ENCODE assay signal across 13 cellular contexts in the genomic region with DNA sequence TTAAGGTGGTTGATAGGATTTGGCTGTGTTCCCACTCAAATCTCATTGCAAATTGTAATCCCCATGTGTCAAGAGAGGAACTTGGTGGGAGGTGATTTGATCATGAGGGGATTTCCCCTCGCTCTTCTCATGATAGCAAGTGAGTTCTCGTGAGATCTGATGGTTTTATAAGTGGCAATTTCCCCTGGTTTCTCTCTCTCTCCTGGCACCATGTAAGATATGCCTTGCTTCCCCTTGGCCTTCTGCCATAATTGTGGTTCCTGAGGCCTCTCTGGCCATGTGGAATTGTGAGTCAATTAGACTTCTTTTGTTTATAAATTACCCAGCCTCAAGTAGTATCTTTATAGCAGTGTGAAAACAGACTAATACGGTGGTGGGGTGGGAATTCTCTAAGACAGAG.
A peak's percentile ranks its signal among the peaks of the same experiment; 100 is the strongest.
DNase-seq lines count a peak whose midpoint lies in the region; ATAC-seq, FAIRE-seq and TF ChIP-seq lines count a peak whose summit lies in the region.
"Had no signal": no experiment of that assay in that cellular context is flagged by ENCODE, and none has a peak within 500 bp of the region (broad histone marks: within the 10 kb centered on the region; RNA-seq: fewer than 3 reads in every experiment).

No MANE protein-coding gene starts in this region.

- 30% methylated on average over 3 of the region's 3 CpGs for WGBS in thyroid gland, 2 donors

- H3K36me3 ChIP-seq in thyroid gland (no peaks in the 10 kb centered on the region), left lung (no peaks in the 10 kb centered on the region)

- H3K27ac ChIP-seq in thyroid gland (no peak overlapping the region), left lung (no peak overlapping the region)

- TF ChIP-seq POLR2A in H54 (IDR thresholded peaks at IDR 0.05; ENCODE audit: low read depth, low read length) (no peak), thyroid gland (IDR thresholded peaks at IDR 0.05) (no peak)

- DNase-seq in DMS79 (lab: John Stamatoyannopoulos, UW) (peak; percentile 62), H54 (ENCODE audit: insufficient read length, low spot score) (no peak), NCI-H69 (lab: John Stamatoyannopoulos, UW) (peak; percentile 75), epithelial cell of proximal tubule (ENCODE audit: low read depth) (peak; percentile 46), thyroid gland (no peak), KG1 (lab: John Stamatoyannopoulos, UW) (no peak), left lung (no peak)
- DNase-seq: activated naive CD4-positive, alpha-beta T cell treated with anti-CD3 and anti-CD28 coated beads, Interleukin-2, amount 10 ng/mL, durations not matched to agents 7 days and 5 days; central memory CD4-positive, alpha-beta T cell; NCI-H187; RPMI8226 had no signal

- H3K9me3 ChIP-seq in thyroid gland (no peaks in the 10 kb centered on the region), left lung (no peaks in the 10 kb centered on the region)

- ATAC-seq in left lung: no peak
- ATAC-seq in HG03442 (IDR thresholded peaks at IDR 0.05; ENCODE audit: unreplicated experiment): no peak

- H3K27me3 ChIP-seq in thyroid gland (no peaks in the 10 kb centered on the region), left lung (no peaks in the 10 kb centered on the region)

- intact Hi-C loops in thyroid gland (cut with DNase I) (no loop called here), left lung (cut with DNase I) (no loop called here)

- H3K4me3 ChIP-seq in epithelial cell of proximal tubule (ENCODE audit: low read depth, low read length) (no peak overlapping the region), thyroid gland (replicated peaks in 1 of 3) (no peak overlapping the region), left lung (no peak overlapping the region)

- no peaks in the 10 kb centered on the region for H3K4me1 ChIP-seq in thyroid gland
- no peaks in the 10 kb centered on the region for H3K4me1 ChIP-seq in left lung

- TF ChIP-seq CTCF in epithelial cell of proximal tubule (conservative IDR thresholded peaks at IDR 0.05; ENCODE audit: low read depth, low read length) (no peak), thyroid gland (IDR thresholded peaks at IDR 0.05) (no peak), left lung (IDR thresholded peaks at IDR 0.05) (no peak)

- peak; percentile 43 for FAIRE-seq in H54 (lab: Jason Lieb, UNC)
- FAIRE-seq: endometrium had no signal

Comparison
In these comparisons a context has a peak if more than half of its experiments do, and no peak if none do; other contexts are left out.
1. DNase-seq: peak in DMS79 (single experiment), NCI-H69 (single experiment) and epithelial cell of proximal tubule (single experiment); none in H54 (single experiment), thyroid gland (0 of 2), KG1 (single experiment) and left lung (0 of 2).